In the genomic region with DNA sequence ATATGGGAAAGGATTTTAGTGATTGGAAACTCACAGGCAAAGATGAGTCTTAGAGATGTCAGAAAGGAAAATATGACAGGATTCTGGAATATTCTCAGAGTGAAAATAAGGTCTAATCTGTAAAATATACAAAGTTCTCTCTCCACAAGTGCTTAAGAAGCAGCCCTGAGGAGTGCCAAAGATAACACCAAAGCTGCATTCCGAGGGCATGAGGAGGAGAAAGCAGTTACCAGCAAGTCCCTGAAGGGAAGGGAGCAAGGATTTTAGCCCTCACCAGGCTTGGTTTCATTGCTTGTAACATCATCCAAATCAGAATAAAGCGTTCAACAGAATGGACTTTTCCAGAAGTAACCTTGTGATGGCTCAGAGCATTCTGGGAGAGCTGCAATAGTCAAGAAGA, we compare ENCODE assay signal across 30 cellular contexts. TPM values are rescaled to one million over a fixed set of nuclear protein-coding genes. Genes with fewer than 3 reads are reported as not detected.
A peak's percentile ranks its signal among the peaks of the same experiment; 100 is the strongest.
DNase-seq lines count a peak whose midpoint lies in the region; ATAC-seq, FAIRE-seq and TF ChIP-seq lines count a peak whose summit lies in the region.
"Had no signal": no experiment of that assay in that cellular context is flagged by ENCODE, and none has a peak within 500 bp of the region (broad histone marks: within the 10 kb centered on the region; RNA-seq: fewer than 3 reads in every experiment).

No MANE protein-coding gene starts in this region.

- TF ChIP-seq CTCF in SK-N-SH (IDR thresholded peaks at IDR 0.05): no peak
- no peak for TF ChIP-seq CTCF in astrocyte (IDR thresholded peaks at IDR 0.05; ENCODE audit: insufficient read depth, low read depth, low read length)
- no peak for TF ChIP-seq CTCF in upper lobe of right lung (IDR thresholded peaks at IDR 0.05)
- TF ChIP-seq CTCF in smooth muscle cell (IDR thresholded peaks at IDR 0.05; ENCODE audit: borderline replicate concordance, insufficient read depth, poor library complexity, severe bottlenecking): no peak
- no peak for TF ChIP-seq CTCF in GM13977 (IDR thresholded peaks at IDR 0.05; ENCODE audit: extremely low read depth, insufficient read depth, missing control alignments)

- peaks cover 4% of the 10 kb centered on the region for H3F3A ChIP-seq in SK-N-SH (replicated peaks; ENCODE audit: insufficient read depth)
- H3F3A ChIP-seq in smooth muscle cell (ENCODE audit: low read depth): no peaks in the 10 kb centered on the region

- peaks cover 44% of the 10 kb centered on the region for H3K27me3 Mint-ChIP-seq in astrocyte (ENCODE audit: low read depth, unreplicated experiment)

- H4K20me1 ChIP-seq in SK-N-SH (ENCODE audit: insufficient read depth) (no peaks in the 10 kb centered on the region), astrocyte (ENCODE audit: insufficient read depth, low read length) (no peaks in the 10 kb centered on the region), smooth muscle cell (ENCODE audit: low read depth) (no peaks in the 10 kb centered on the region)

- in situ Hi-C loops in GM13977 (cut with MboI; ENCODE audit: low pct_unique_long_range_greater_than_20kb, low sequenced_read_pairs, unreplicated experiment): no loop called here

- H3K36me3 ChIP-seq in SK-N-SH (replicated peaks in 1 of 2; ENCODE audit: control insufficient read depth in 1 of 2, insufficient read depth in 2 of 2, low read length in 1 of 2) (no peaks in the 10 kb centered on the region), astrocyte (ENCODE audit: insufficient read depth, low read length) (no peaks in the 10 kb centered on the region), upper lobe of right lung (no peaks in the 10 kb centered on the region), smooth muscle cell (ENCODE audit: low read depth) (no peaks in the 10 kb centered on the region)
- H3K36me3 ChIP-seq: spleen had no signal

- no peak for TF ChIP-seq RAD21 in SK-N-SH (IDR thresholded peaks at IDR 0.05; ENCODE audit: low read length)

- intact Hi-C loops in upper lobe of right lung (cut with DNase I): no loop called here

- TF ChIP-seq EP300 in SK-N-SH (IDR thresholded peaks at IDR 0.05; ENCODE audit: borderline replicate concordance in 1 of 2, low read depth in 1 of 2, low read length in 1 of 2): no peak

- H3K4me2 ChIP-seq in SK-N-SH (no peak overlapping the region), astrocyte (ENCODE audit: low read length) (no peak overlapping the region), smooth muscle cell (no peak overlapping the region)

- peaks cover 6% of the 10 kb centered on the region; the same call in 1 of the 2 replicates for H3K27me3 ChIP-seq in SK-N-SH (ENCODE audit: insufficient read depth)
- no peaks in the 10 kb centered on the region for H3K27me3 ChIP-seq in astrocyte (ENCODE audit: insufficient read depth, low read length)
- H3K27me3 ChIP-seq in upper lobe of right lung: peaks cover 3% of the 10 kb centered on the region
- H3K27me3 ChIP-seq in smooth muscle cell (ENCODE audit: low read depth): no peaks in the 10 kb centered on the region

- H2AFZ ChIP-seq in SK-N-SH (ENCODE audit: low read depth) (no peak overlapping the region), astrocyte (ENCODE audit: low read depth, low read length) (no peak overlapping the region), smooth muscle cell (ENCODE audit: low read depth) (no peak overlapping the region)

- DNase-seq in SK-N-SH: no peak
- DNase-seq in astrocyte (ENCODE audit: low read depth): peak; percentile 27
- peak; percentile 2 for DNase-seq in fibroblast of the conjunctiva (ENCODE audit: low read depth)
- no peak for DNase-seq in upper lobe of right lung
- DNase-seq in cerebellar nuclear complex (lab: John Stamatoyannopoulos, UW): no peak
- no peak for DNase-seq in smooth muscle cell (lab: John Stamatoyannopoulos, UW; ENCODE audit: unreplicated experiment)
- no peak for DNase-seq in GM13977 (ENCODE audit: low spot score)
- DNase-seq: activated CD4-positive, alpha-beta T cell treated with anti-CD3 and anti-CD28 coated beads for 1 hour; activated CD8-positive, alpha-beta T cell treated with anti-CD3 and anti-CD28 coated beads, Interleukin-2, amount 10 ng/mL, durations not matched to agents 7 days and 5 days; Calu3; effector CD4-positive, alpha-beta T cell; erythroblast; glutamatergic neuron; H7; left cardiac atrium; naive B cell; NCI-H1436 treated with DMSO at 0.1 percent for 48 hours; NCI-H526 treated with DMSO at 0.1 percent for 48 hours; occipital lobe; spleen; stimulated activated CD4-positive, alpha-beta T cell treated with anti-CD3 and anti-CD28 coated beads, Interleukin-4, amount 100 ng/mL, for 24 hours; SW 1271 had no signal

- H3K4me3 Mint-ChIP-seq in astrocyte (ENCODE audit: unreplicated experiment): no peak overlapping the region
- H3K4me3 Mint-ChIP-seq: activated CD8-positive, alpha-beta T cell treated with anti-CD3 and anti-CD28 coated beads, Interleukin-2, amount 10 ng/mL, durations not matched to agents 7 days and 5 days; IgD-negative memory B cell; memory B cell; stimulated activated naive CD8-positive, alpha-beta T cell treated with anti-CD3 and anti-CD28 coated beads, Interleukin-15, Interleukin-2, amounts not matched to agents 100 ng/mL and 50 ng/mL, for 24 hours; type B pancreatic cell had no signal

- H3K79me2 ChIP-seq in SK-N-SH (ENCODE audit: insufficient read depth): no peaks in the 10 kb centered on the region
- H3K79me2 ChIP-seq in astrocyte (ENCODE audit: insufficient read depth, low read length): no peaks in the 10 kb centered on the region
- no peaks in the 10 kb centered on the region for H3K79me2 ChIP-seq in smooth muscle cell (ENCODE audit: low read depth)

- H3K4me1 Mint-ChIP-seq in astrocyte (ENCODE audit: low read depth, unreplicated experiment): no peaks in the 10 kb centered on the region
- H3K4me1 Mint-ChIP-seq: IgD-negative memory B cell, memory B cell, naive B cell had no signal

- H3K27ac ChIP-seq in SK-N-SH (ENCODE audit: low read depth in 2 of 2, low read length in 1 of 2) (no peak overlapping the region; a peak in 1 of 4 replicates), astrocyte (ENCODE audit: low read depth, low read length) (no peak overlapping the region), upper lobe of right lung (no peak overlapping the region), smooth muscle cell (ENCODE audit: low read depth) (no peak overlapping the region)
- H3K27ac ChIP-seq: 22Rv1, spleen had no signal

- WGBS in SK-N-SH (ENCODE audit: low lambda C conversion rate): 13% methylated on average over 2 of the region's 2 CpGs
- WGBS in smooth muscle cell (ENCODE audit: low lambda C conversion rate): 73% methylated on average over 2 of the region's 2 CpGs

- no peak overlapping the region for H3K9ac ChIP-seq in SK-N-SH
- H3K9ac ChIP-seq in astrocyte (ENCODE audit: low read length): no peak overlapping the region
- H3K9ac ChIP-seq in smooth muscle cell (ENCODE audit: low read depth): no peak overlapping the region

- FAIRE-seq in astrocyte (lab: Jason Lieb, UNC): no peak

- H3K4me1 ChIP-seq in SK-N-SH (ENCODE audit: control insufficient read depth in 1 of 2, insufficient read depth in 2 of 2, low read depth in 1 of 2, low read length in 1 of 2): no peaks in the 10 kb centered on the region
- H3K4me1 ChIP-seq in astrocyte (ENCODE audit: insufficient read depth, low read length): no peaks in the 10 kb centered on the region
- no peaks in the 10 kb centered on the region for H3K4me1 ChIP-seq in upper lobe of right lung
- H3K4me1 ChIP-seq in smooth muscle cell (ENCODE audit: low read depth): no peaks in the 10 kb centered on the region
- H3K4me1 ChIP-seq: spleen had no signal

- H3K9me2 ChIP-seq in SK-N-SH: no peaks in the 10 kb centered on the region

- CTCF ChIA-PET in SK-N-SH (lab: Yijun Ruan, JAX): no interaction called here

- ATAC-seq in SK-N-SH treated with all-trans-retinoic acid at 6 μM for 48 hours (no peak), upper lobe of right lung (peak; percentile 21)
- ATAC-seq: activated CD8-positive, alpha-beta T cell treated with anti-CD3 and anti-CD28 coated beads, Interleukin-2, amount 10 ng/mL, durations not matched to agents 7 days and 5 days had no signal

- H3K36me3 Mint-ChIP-seq in astrocyte (ENCODE audit: low read depth, unreplicated experiment): no peaks in the 10 kb centered on the region
- H3K36me3 Mint-ChIP-seq: IgD-negative memory B cell, memory B cell, naive B cell, type B pancreatic cell had no signal

- H3K9me3 ChIP-seq in SK-N-SH (no peaks in the 10 kb centered on the region), astrocyte (ENCODE audit: insufficient read depth, low read depth, low read length) (no peaks in the 10 kb centered on the region), upper lobe of right lung (no peaks in the 10 kb centered on the region), smooth muscle cell (replicated peaks; ENCODE audit: low read depth) (no peaks in the 10 kb centered on the region)
- H3K9me3 ChIP-seq: spleen had no signal

- no peak overlapping the region for H3K27ac Mint-ChIP-seq in astrocyte (ENCODE audit: unreplicated experiment)
- H3K27ac Mint-ChIP-seq: activated CD8-positive, alpha-beta T cell treated with anti-CD3 and anti-CD28 coated beads, Interleukin-2, amount 10 ng/mL, durations not matched to agents 7 days and 5 days; IgD-negative memory B cell; memory B cell; naive B cell; stimulated activated naive CD8-positive, alpha-beta T cell treated with anti-CD3 and anti-CD28 coated beads, Interleukin-15, Interleukin-2, amounts not matched to agents 100 ng/mL and 50 ng/mL, for 24 hours; type B pancreatic cell had no signal

- POLR2A ChIA-PET in SK-N-SH (lab: Yijun Ruan, JAX): no interaction called here

- H3K9me3 Mint-ChIP-seq in astrocyte (ENCODE audit: unreplicated experiment): peaks cover 1% of the 10 kb centered on the region
- H3K9me3 Mint-ChIP-seq: stimulated activated naive CD8-positive, alpha-beta T cell treated with anti-CD3 and anti-CD28 coated beads, Interleukin-15, Interleukin-2, amounts not matched to agents 100 ng/mL and 50 ng/mL, for 24 hours; type B pancreatic cell had no signal

- H3K4me3 ChIP-seq in SK-N-SH (ENCODE audit: low read depth in 2 of 2, low read length in 1 of 2) (no peak overlapping the region), astrocyte (ENCODE audit: insufficient read depth, low read depth, low read length) (no peak overlapping the region), upper lobe of right lung (no peak overlapping the region), smooth muscle cell (no peak overlapping the region)
- H3K4me3 ChIP-seq: spleen had no signal

RNA-seq across cellular contexts. Expression of a gene that starts 31.4 kb away (rescaled TPM):
- polyA plus RNA-seq in SK-N-SH (2012; rRNA removed) (0.23 and 0.37 TPM in 2 replicates), smooth muscle cell (0.43 and 1.9 TPM in 2 replicates)
- polyA plus RNA-seq in SK-N-SH (2012; cell fraction: cytosol; rRNA removed): 0.21 and 0.41 TPM in 2 replicates
- 0.35 and 1.1 TPM in 2 replicates for polyA plus RNA-seq in SK-N-SH (2012; cell fraction: nucleus; rRNA removed)
- total RNA-seq in astrocyte (0.25 TPM in 1 of 2 replicates, not detected in the other), upper lobe of right lung (not detected), smooth muscle cell (0.13 and 2.6 TPM in 2 replicates)
- total RNA-seq: activated CD8-positive, alpha-beta T cell treated with anti-CD3 and anti-CD28 coated beads, Interleukin-2, amount 10 ng/mL, durations not matched to agents 7 days and 5 days; H7; renal cortical epithelial cell; spleen had no signal
- polyA plus RNA-seq: BJ, IgD-negative memory B cell, spleen had no signal

RNA-seq across cellular contexts. Expression of a gene that starts 50.6 kb away (rescaled TPM):
- polyA plus RNA-seq in SK-N-SH (2012; rRNA removed) (0.06 TPM in 1 of 2 replicates, not detected in the other), smooth muscle cell (4.3 and 15.0 TPM in 2 replicates)
- polyA plus RNA-seq in SK-N-SH (2012; cell fraction: cytosol; rRNA removed): 0.08 and 0.26 TPM in 2 replicates
- 0.11 and 0.15 TPM in 2 replicates for polyA plus RNA-seq in SK-N-SH (2012; cell fraction: nucleus; rRNA removed)
- total RNA-seq in astrocyte (1.3 and 1.9 TPM in 2 replicates), upper lobe of right lung (not detected), smooth muscle cell (1.2 and 3.5 TPM in 2 replicates)
- total RNA-seq: activated CD8-positive, alpha-beta T cell treated with anti-CD3 and anti-CD28 coated beads, Interleukin-2, amount 10 ng/mL, durations not matched to agents 7 days and 5 days; Calu3; H7; renal cortical epithelial cell had no signal
- polyA plus RNA-seq: BJ, IgD-negative memory B cell had no signal

Comparison
In these comparisons a context has a peak if more than half of its experiments do, and no peak if none do; other contexts are left out.
1. DNase-seq: peak in astrocyte (single experiment) and fibroblast of the conjunctiva (single experiment); none in SK-N-SH (single experiment), upper lobe of right lung (single experiment), cerebellar nuclear complex (0 of 2), smooth muscle cell (single experiment) and GM13977 (single experiment).